ENCODE assay signal across 8 cellular contexts in genomic region chr1:174262747-174263241, GRCh38.
DNase-seq lines count a peak whose midpoint lies in the region; ATAC-seq and TF ChIP-seq lines count a peak whose summit lies in the region.

No MANE protein-coding gene starts in this region.

- H4K5ac ChIP-seq in H9 (ENCODE audit: insufficient read length, low read depth, low read length): no peak overlapping the region

- H3K4me1 Mint-ChIP-seq in Calu3 (ENCODE audit: low read depth, unreplicated experiment): no peaks in the 10 kb centered on the region
- no peaks in the 10 kb centered on the region for H3K4me1 Mint-ChIP-seq in H9

- H2BK5ac ChIP-seq in H9 (ENCODE audit: insufficient read length, low read length): no peak overlapping the region

- H3K18ac ChIP-seq in H9 (ENCODE audit: insufficient read length, low read depth, low read length): no peak overlapping the region

- CTCF ChIA-PET in Calu3 (lab: Charles Lee): interaction anchor here (0.5 to 2.0 kb wide), 8 partner anchors 13 to 485 kb away, joined by 3 to 20 read pairs (median 3); no protein-coding TSS in a partner anchor

- WGBS in H9 (ENCODE audit: extremely low coverage, insufficient read length, low lambda C conversion rate): no CpG with 5 or more reads among the region's 3 CpGs
- 53 to 62% (median 54%) methylated on average over 3 of the region's 3 CpGs for WGBS in psoas muscle, 3 donors

- H3K4ac ChIP-seq in H9 (ENCODE audit: low read depth, low read length): no peak overlapping the region

- no peaks in the 10 kb centered on the region for H3K27me3 Mint-ChIP-seq in Calu3 (ENCODE audit: unreplicated experiment)
- no peaks in the 10 kb centered on the region for H3K27me3 Mint-ChIP-seq in H9 (ENCODE audit: low read depth)

- H2BK15ac ChIP-seq in H9 (ENCODE audit: low read depth, low read length): no peak overlapping the region

- H3K9ac ChIP-seq in H9 (ENCODE audit: extremely low read depth, insufficient read length, low read length): no peak overlapping the region

- no peaks in the 10 kb centered on the region for H3K23me2 ChIP-seq in H9 (ENCODE audit: insufficient read length, low read depth, low read length, poor library complexity, severe bottlenecking)

- H2BK120ac ChIP-seq in H9 (ENCODE audit: low read depth, low read length, poor library complexity, severe bottlenecking): no peak overlapping the region

- H3K56ac ChIP-seq in H9 (ENCODE audit: insufficient read length, low read depth, low read length): no peak overlapping the region

- no peaks in the 10 kb centered on the region for H3K36me3 Mint-ChIP-seq in Calu3 (ENCODE audit: insufficient read depth, unreplicated experiment)
- no peaks in the 10 kb centered on the region for H3K36me3 Mint-ChIP-seq in H9 (ENCODE audit: insufficient read depth in 1 of 3, low read depth in 3 of 3)

- no peak overlapping the region for H4K8ac ChIP-seq in H9 (replicated peaks; ENCODE audit: insufficient read length, low read depth, low read length)

- DNase-seq in Calu3: peak; percentile 35
- DNase-seq in H9: peak; percentile 33
- peak; percentile 74 for DNase-seq in NCI-H2227 treated with DMSO at 0.1 percent for 48 hours (lab: John Stamatoyannopoulos, UW)
- DNase-seq in left cardiac atrium: no peak
- no peak for DNase-seq in psoas muscle
- DNase-seq in T-helper 9 cell: no peak
- no peak for DNase-seq in posterior vena cava (ENCODE audit: low spot score)

- no peaks in the 10 kb centered on the region for H3K79me1 ChIP-seq in H9 (ENCODE audit: insufficient read depth, low read depth, low read length, poor library complexity, severe bottlenecking)

- H3K23ac ChIP-seq in H9 (ENCODE audit: insufficient read length, low read depth, low read length): no peak overlapping the region

- H3K9me3 ChIP-seq in H9 (ENCODE audit: control insufficient read depth, low read depth, low read length) (no peaks in the 10 kb centered on the region), psoas muscle (no peaks in the 10 kb centered on the region)

- H3K9me3 Mint-ChIP-seq in Calu3 (ENCODE audit: low read depth, unreplicated experiment) (no peaks in the 10 kb centered on the region), H9 (no peaks in the 10 kb centered on the region)

- no peak overlapping the region for H3K27ac Mint-ChIP-seq in Calu3 (ENCODE audit: unreplicated experiment)
- no peak overlapping the region for H3K27ac Mint-ChIP-seq in H9

- H2BK20ac ChIP-seq in H9 (ENCODE audit: low read depth, low read length, poor library complexity, severe bottlenecking): no peak overlapping the region

- no peak overlapping the region for H4K91ac ChIP-seq in H9 (ENCODE audit: insufficient read length, low read depth, low read length)

- no peak overlapping the region for H3K4me3 Mint-ChIP-seq in Calu3 (ENCODE audit: low read depth, unreplicated experiment)
- no peak overlapping the region for H3K4me3 Mint-ChIP-seq in H9

- peak; percentile 55 for TF ChIP-seq CTCF in Calu3 (IDR thresholded peaks at IDR 0.05; ENCODE audit: unreplicated experiment)
- TF ChIP-seq CTCF in H9 (conservative IDR thresholded peaks at IDR 0.05): peak; percentile 70
- peak; percentile 50 for TF ChIP-seq CTCF in psoas muscle (IDR thresholded peaks at IDR 0.05)

- H3K36me3 ChIP-seq in psoas muscle (ENCODE audit: insufficient read depth in 1 of 2, low read depth in 1 of 2): no peaks in the 10 kb centered on the region

- intact Hi-C loops in Calu3 (cut with micrococcal nuclease; ENCODE audit: unreplicated experiment) (loop anchor here (1.0 kb wide), 2 partner anchors 464 to 482 kb away; no protein-coding TSS in a partner anchor), left cardiac atrium (cut with DNase I) (loop anchor here (2.0 to 10.0 kb wide), 3 partner anchors 465 to 482 kb away; no protein-coding TSS in a partner anchor), psoas muscle (cut with DNase I) (loop anchor here in 1 of 2 donors (10.0 kb wide), 1 partner anchor 722 kb away; no protein-coding TSS in a partner anchor), posterior vena cava (cut with DNase I) (loop anchor here in 1 of 2 donors (5.0 kb wide), 1 partner anchor 480 kb away; no protein-coding TSS in a partner anchor)

- H3K4me3 ChIP-seq in psoas muscle: no peak overlapping the region

- H3K4me1 ChIP-seq in H9 (ENCODE audit: insufficient read depth, low read length) (no peaks in the 10 kb centered on the region), psoas muscle (no peaks in the 10 kb centered on the region)

- H3K79me2 ChIP-seq in H9 (ENCODE audit: insufficient read depth, low read length): no peaks in the 10 kb centered on the region

- H3T11ph ChIP-seq in H9 (ENCODE audit: low read length): no peak overlapping the region

- no peak overlapping the region for H2BK12ac ChIP-seq in H9 (ENCODE audit: insufficient read length, low read depth, low read length)

- H3K27ac ChIP-seq in H9 (ENCODE audit: insufficient read length, low read depth, low read length) (no peak overlapping the region), angular gyrus (ENCODE audit: low read depth, low read length) (peak overlapping the region; percentile 72), psoas muscle (no peak overlapping the region)

- H2AK5ac ChIP-seq in H9 (ENCODE audit: insufficient read length, low read length): no peak overlapping the region

- H4K20me1 ChIP-seq in H9 (ENCODE audit: control insufficient read depth, insufficient read depth, insufficient read length): no peaks in the 10 kb centered on the region

- H3K27me3 ChIP-seq in H9 (ENCODE audit: insufficient read depth, low read length) (no peaks in the 10 kb centered on the region), psoas muscle (ENCODE audit: insufficient read depth in 3 of 3, low read length in 2 of 3) (no peaks in the 10 kb centered on the region)

- no peak overlapping the region for H3K4me2 ChIP-seq in H9 (ENCODE audit: insufficient read depth, insufficient read length, low read length)

- ATAC-seq in left cardiac atrium (peak; percentile 56 to 57), psoas muscle (no peak)

- no TSS peak for BruUV-seq in Calu3 (replicated peaks; lab: Mats Ljungman, UMichigan)

- H2AFZ ChIP-seq in H9 (ENCODE audit: low read length): no peak overlapping the region

- H3K14ac ChIP-seq in H9 (ENCODE audit: insufficient read depth, low read length): no peak overlapping the region

Comparison
In these comparisons a context has a peak if more than half of its experiments do, and no peak if none do; other contexts are left out.
1. DNase-seq: peak in Calu3 (single experiment), H9 (single experiment) and NCI-H2227 treated with DMSO at 0.1 percent for 48 hours (single experiment); none in left cardiac atrium (single experiment), psoas muscle (0 of 2), T-helper 9 cell (single experiment) and posterior vena cava (single experiment).
2. ATAC-seq: peak in left cardiac atrium (2 of 2); none in psoas muscle (0 of 4).
3. Peak in every context shown above with its lines, with median percentiles within 50 percentile points of each other: CTCF ChIP-seq.